39 cellular contexts compared by ENCODE assay signal in genomic region chr5:150196986-150197385, GRCh38. TPM values are rescaled to one million over a fixed set of nuclear protein-coding genes. Genes with fewer than 3 reads are reported as not detected.
"Had no signal": no experiment of that assay in that cellular context is flagged by ENCODE, and none has a peak within 500 bp of the region (broad histone marks: within the 10 kb centered on the region; RNA-seq: fewer than 3 reads in every experiment).

No MANE protein-coding gene starts in this region.

- H3K4me3 ChIP-seq: MG63 had no signal

- H3K9me3 ChIP-seq: MG63 had no signal

- DNase-seq: Karpas-422, Kasumi-1, KBM-7, KG1, MG63, MM.1S, MV-4-11, NCI-H1048, NCI-H1092, NCI-H1092 treated with DMSO at 0.1 percent for 48 hours, NCI-H1105, NCI-H1105 treated with DMSO at 0.1 percent for 48 hours, NCI-H1417, NCI-H1417 treated with DMSO at 0.1 percent for 48 hours, NCI-H1436, NCI-H1436 treated with DMSO at 0.1 percent for 48 hours, NCI-H146, NCI-H1694, NCI-H1694 treated with DMSO at 0.1 percent for 48 hours, NCI-H187, NCI-H187 treated with DMSO at 0.1 percent for 48 hours, NCI-H1930, NCI-H2029, NCI-H2029 treated with DMSO at 0.1 percent for 48 hours, NCI-H2081, NCI-H2081 treated with DMSO at 0.1 percent for 48 hours, NCI-H2107, NCI-H2171, NCI-H2171 treated with DMSO at 0.1 percent for 48 hours, NCI-H2227 treated with DMSO at 0.1 percent for 48 hours, NCI-H226, NCI-H345, NCI-H446, NCI-H446 treated with DMSO at 0.1 percent for 48 hours had no signal

- H3K36me3 ChIP-seq: MG63 had no signal

- H3K9ac ChIP-seq: KMS-11 had no signal

- H3K27me3 ChIP-seq: MG63 had no signal

- H3K4me2 ChIP-seq: KMS-11 had no signal

- H3K27ac ChIP-seq: KMS-11 had no signal

RNA-seq across cellular contexts. Expression of gene SLC6A7, which starts 7.1 kb away (rescaled TPM):
- total RNA-seq: LHCN-M2, M059J, MCF 10A had no signal

RNA-seq across cellular contexts. Expression of gene CDX1, which starts 30.4 kb away (rescaled TPM):
- total RNA-seq: LHCN-M2, M059J, MCF 10A, NCI-H460 had no signal
